In the genomic region with DNA sequence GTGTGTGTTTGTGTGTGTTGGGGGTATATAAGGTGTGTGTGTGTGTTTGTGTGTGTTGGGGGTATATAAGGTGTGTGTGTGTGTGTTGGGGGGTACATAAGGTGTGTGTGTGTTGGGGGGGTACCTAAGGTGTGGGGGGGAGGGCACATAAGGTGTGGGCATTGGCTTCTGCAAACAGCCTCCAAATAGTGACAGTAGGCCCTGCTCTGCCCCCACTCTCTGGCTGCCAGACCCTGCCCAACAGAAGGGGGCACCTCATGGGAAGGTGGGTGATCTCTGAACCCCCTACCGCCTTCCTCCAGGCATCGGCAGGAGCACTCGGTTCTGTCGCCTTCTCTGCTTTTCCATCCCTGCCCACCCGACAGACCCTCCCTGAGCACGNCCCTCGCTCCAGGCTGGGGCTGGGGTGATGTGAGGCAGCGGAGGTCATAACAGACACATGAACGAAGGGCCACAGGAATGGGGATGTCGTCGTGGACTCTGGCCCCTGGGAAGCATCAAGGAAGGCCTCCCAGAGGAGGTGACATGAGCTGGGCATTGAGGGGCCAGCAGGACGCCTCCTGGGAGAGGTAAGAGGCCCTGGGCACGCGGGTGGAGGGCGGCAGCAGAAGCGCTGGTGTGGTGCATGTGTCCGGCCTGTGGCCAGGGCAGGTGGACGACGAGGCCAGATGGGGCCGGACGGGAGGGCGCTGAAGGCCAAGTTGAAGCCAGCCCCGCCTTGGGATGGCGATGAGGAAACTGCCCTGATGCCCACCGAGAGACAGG, we compare ENCODE assay signal across 8 cellular contexts. TPM values are rescaled to one million over a fixed set of nuclear protein-coding genes. Genes with fewer than 3 reads are reported as not detected.
A peak's percentile ranks its signal among the peaks of the same experiment; 100 is the strongest.
DNase-seq lines count a peak whose midpoint lies in the region; ATAC-seq and TF ChIP-seq lines count a peak whose summit lies in the region.

No MANE protein-coding gene starts in this region.

- no peaks in the 10 kb centered on the region for H3K27me3 ChIP-seq in lower lobe of right lung (ENCODE audit: low read depth)

- peak overlapping the region; percentile 67 for H3K27ac ChIP-seq in lower lobe of right lung
- H3K27ac ChIP-seq in urinary bladder (ENCODE audit: low read depth) = no peak overlapping the region

- peaks cover 10% of the 10 kb centered on the region for H3K4me1 Mint-ChIP-seq in central memory CD8-positive, alpha-beta T cell

- no peaks in the 10 kb centered on the region for H3K27me3 Mint-ChIP-seq in central memory CD8-positive, alpha-beta T cell

- intact Hi-C loops in lower lobe of right lung (cut with DNase I) = no loop called here

- peak; percentile 36 for ATAC-seq in GM19438 (IDR thresholded peaks at IDR 0.05; ENCODE audit: low read depth, unreplicated experiment)
- ATAC-seq in central memory CD8-positive, alpha-beta T cell (replicated peaks; ENCODE audit: extremely low read depth, poor library complexity, severe bottlenecking) = peak; percentile 11
- peak; percentile 77 to 99 for ATAC-seq in lower lobe of right lung
- no peak for ATAC-seq in GM18520 (IDR thresholded peaks at IDR 0.05; ENCODE audit: unreplicated experiment)

- peaks cover 23% of the 10 kb centered on the region for H3K36me3 Mint-ChIP-seq in central memory CD8-positive, alpha-beta T cell (ENCODE audit: insufficient read depth)

- WGBS in urinary bladder = 38% methylated on average over 25 of the region's 25 CpGs

- H3K9me3 ChIP-seq in lower lobe of right lung = no peaks in the 10 kb centered on the region

- no peaks in the 10 kb centered on the region for H3K9me3 Mint-ChIP-seq in central memory CD8-positive, alpha-beta T cell

- H3K27ac Mint-ChIP-seq in central memory CD8-positive, alpha-beta T cell (ENCODE audit: low read depth) = peak overlapping the region; percentile 89

- no peak for TF ChIP-seq POLR2A in NB4 (IDR thresholded peaks at IDR 0.05; ENCODE audit: extremely low read depth, insufficient read length)

- H3K4me1 ChIP-seq in lower lobe of right lung = peaks cover 15% of the 10 kb centered on the region
- no peaks in the 10 kb centered on the region for H3K4me1 ChIP-seq in urinary bladder (ENCODE audit: insufficient read depth)

- H3K4me3 ChIP-seq in NB4 (ENCODE audit: low read depth, low read length) (peak overlapping the region; percentile 68), lower lobe of right lung (peak overlapping the region; percentile 64), urinary bladder (ENCODE audit: low read depth, low read length) (peak overlapping the region; percentile 68)

- peak overlapping the region; percentile 84 for H3K4me3 Mint-ChIP-seq in central memory CD8-positive, alpha-beta T cell

- TF ChIP-seq CTCF in NB4 (IDR thresholded peaks at IDR 0.05; ENCODE audit: low read depth, low read length) (no peak), lower lobe of right lung (IDR thresholded peaks at IDR 0.05) (no peak)

- DNase-seq in NB4 (ENCODE audit: low read depth) = peak; percentile 36
- DNase-seq in central memory CD8-positive, alpha-beta T cell (ENCODE audit: low spot score in 2 of 2) = no peak
- peak; percentile 55 for DNase-seq in lower lobe of right lung
- DNase-seq in NCI-H345 (lab: John Stamatoyannopoulos, UW) = no peak
- DNase-seq in HT-29 (ENCODE audit: low spot score) = no peak

- H3K36me3 ChIP-seq in lower lobe of right lung (no peaks in the 10 kb centered on the region), urinary bladder (ENCODE audit: insufficient read depth) (no peaks in the 10 kb centered on the region)

RNA-seq across cellular contexts. Expression of a gene that starts 43.4 kb away (rescaled TPM):
- total RNA-seq in lower lobe of right lung = 22.1 TPM
- total RNA-seq in urinary bladder = 21.4 TPM
- polyA plus RNA-seq in urinary bladder = 23.9 TPM
- not detected in 2 replicates for total RNA-seq in HT-29 (2014; rRNA removed; shearing (Covaris generic))

Comparison
In these comparisons a context has a peak if more than half of its experiments do, and no peak if none do; other contexts are left out.
1. DNase-seq: peak in NB4 (single experiment) and lower lobe of right lung (single experiment); none in central memory CD8-positive, alpha-beta T cell (0 of 2), NCI-H345 (single experiment) and HT-29 (single experiment).
2. RNA of a gene that starts 43.4 kb away (total RNA-seq): 22.1 TPM in lower lobe of right lung (single experiment) and 21.4 TPM in urinary bladder (single experiment); not detected in HT-29; every median in the first group is over 10 times any median in the second.
3. Peak in every context shown above with its lines, with median percentiles within 50 percentile points of each other: H3K4me3 ChIP-seq.